ENCODE assay signal across 32 cellular contexts in the genomic region with DNA sequence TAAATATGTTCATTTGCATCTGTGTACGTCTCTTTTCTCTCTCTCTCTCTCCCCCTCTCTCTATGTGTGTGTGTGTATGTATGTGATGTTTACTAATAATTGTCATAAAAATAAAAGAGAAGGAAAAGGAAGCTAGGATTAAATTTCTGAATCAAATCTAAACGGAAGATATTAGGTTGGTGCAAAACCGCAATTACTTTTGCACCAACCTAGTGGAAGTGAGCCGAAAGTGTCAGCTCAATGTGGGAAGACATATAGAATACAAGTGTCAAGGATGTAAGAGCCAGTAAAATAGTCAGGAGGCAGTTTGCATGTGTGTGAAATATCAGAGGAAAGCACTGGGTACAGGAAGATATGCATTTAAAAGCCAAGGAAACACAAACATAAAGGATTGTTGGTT. TPM values are rescaled to one million over a fixed set of nuclear protein-coding genes. Genes with fewer than 3 reads are reported as not detected.
"Had no signal": no experiment of that assay in that cellular context is flagged by ENCODE, and none has a peak within 500 bp of the region (broad histone marks: within the 10 kb centered on the region; RNA-seq: fewer than 3 reads in every experiment).

No MANE protein-coding gene starts in this region.

- H3K27me3 ChIP-seq: stomach, suprapubic skin, testis, thyroid gland, tibial artery, tibial nerve, transverse colon, upper lobe of left lung, upper lobe of right lung, uterus, vagina had no signal

- H3K9me3 ChIP-seq: stomach, suprapubic skin, testis, thoracic aorta, thyroid gland, tibial artery, tibial nerve, transverse colon, upper lobe of left lung, upper lobe of right lung, uterus, vagina had no signal

- H3K27ac ChIP-seq: stomach, suprapubic skin, testis, thoracic aorta, thyroid gland, tibial artery, tibial nerve, transverse colon, upper lobe of left lung, upper lobe of right lung, uterus, vagina had no signal

- ATAC-seq: stimulated activated effector memory CD8-positive, alpha-beta T cell treated with anti-CD3 and anti-CD28 coated beads, Interleukin-12 subunit alpha, Interleukin-12 subunit beta, amount 100 ng/mL, for 72 hours; stimulated activated memory B cell treated with anti-CD40 and anti-IgM and Interleukin-4, amounts not matched to agents 10 μg/mL and 1 μg/mL and 100 μg/mL, for 72 hours; stimulated activated naive B cell treated with anti-CD40 and anti-IgM and Interleukin-4, amounts not matched to agents 10 μg/mL and 1 μg/mL and 100 μg/mL, for 72 hours; stimulated activated naive CD8-positive, alpha-beta T cell treated with anti-CD3 and anti-CD28 coated beads, Interleukin-15, amount 100 ng/mL, for 72 hours; stimulated activated naive CD8-positive, alpha-beta T cell treated with anti-CD3 and anti-CD28 coated beads, Interleukin-15, Interleukin-2, amounts not matched to agents 100 U/mL and 50 U/mL, for 24 hours; upper lobe of right lung had no signal

- FAIRE-seq: urothelium cell line had no signal

- H3K4me3 ChIP-seq: stomach, suprapubic skin, testis, thoracic aorta, thyroid gland, tibial artery, tibial nerve, transverse colon, upper lobe of left lung, upper lobe of right lung, uterus, vagina had no signal

- H3K4me1 ChIP-seq: stomach, suprapubic skin, testis, thyroid gland, tibial artery, tibial nerve, transverse colon, upper lobe of left lung, upper lobe of right lung, uterus, vagina had no signal

- H3K36me3 ChIP-seq: stomach, suprapubic skin, thoracic aorta, thyroid gland, tibial artery, tibial nerve, transverse colon, upper lobe of left lung, upper lobe of right lung, uterus, vagina had no signal

- DNase-seq: stimulated activated CD4-positive, alpha-beta T cell treated with anti-CD3 and anti-CD28 coated beads, Interleukin-2, amount 100 ng/mL, for 48 hours; stimulated activated CD4-positive, alpha-beta T cell treated with anti-CD3 and anti-CD28 coated beads, Interleukin-4, amount 100 ng/mL, for 1 hour; stimulated activated CD4-positive, alpha-beta T cell treated with anti-CD3 and anti-CD28 coated beads, Interleukin-4, amount 100 ng/mL, for 24 hours; stimulated activated CD4-positive, alpha-beta T cell treated with anti-CD3 and anti-CD28 coated beads, Interleukin-4, amount 100 ng/mL, for 4 hours; stimulated activated CD8-positive, alpha-beta memory T cell treated with anti-CD3 and anti-CD28 coated beads, Interleukin-4, amount 100 ng/mL, for 48 hours; stimulated activated naive B cell treated with anti-CD40 and anti-IgM and Interleukin-4, amounts not matched to agents 10 μg/mL and 1 μg/mL and 100 μg/mL, for 72 hours; stimulated activated naive CD4-positive, alpha-beta T cell; stimulated activated naive CD4-positive, alpha-beta T cell treated with Interleukin-2 at 50 U/mL for 16 hours; stimulated activated naive CD8-positive, alpha-beta T cell treated with anti-CD3 and anti-CD28 coated beads, Interleukin-15, amount 100 ng/mL, for 72 hours; stimulated activated naive CD8-positive, alpha-beta T cell treated with anti-CD3 and anti-CD28 coated beads, Interleukin-15, Interleukin-2, amounts not matched to agents 100 U/mL and 50 U/mL, for 24 hours; stomach; substantia nigra; testis; thyroid gland; tibial artery; transverse colon; trophoblast cell; upper lobe of left lung; upper lobe of right lung; uterus had no signal

RNA-seq across cellular contexts. Expression of a gene that starts 18.5 kb away (rescaled TPM):
- total RNA-seq: stomach, subcutaneous adipose tissue, suprapubic skin, temporal lobe, thoracic aorta, thyroid gland, tibial nerve, transverse colon, upper lobe of left lung, upper lobe of right lung, ureter, urinary bladder, uterus, vagina had no signal
- polyA plus RNA-seq: stomach, urinary bladder had no signal

RNA-seq across cellular contexts. Expression of a gene that starts 32.2 kb away (rescaled TPM):
- total RNA-seq: stomach, subcutaneous adipose tissue, suprapubic skin, temporal lobe, testis, thoracic aorta, thyroid gland, tibial nerve, transverse colon, upper lobe of left lung, upper lobe of right lung, ureter, urinary bladder, uterus, vagina had no signal
- polyA plus RNA-seq: stomach, thymus, urinary bladder had no signal

RNA-seq across cellular contexts. Expression of a gene that starts 46.6 kb away (rescaled TPM):
- total RNA-seq: stomach, subcutaneous adipose tissue, suprapubic skin, temporal lobe, testis, thoracic aorta, thyroid gland, tibial nerve, transverse colon, upper lobe of left lung, upper lobe of right lung, ureter, urinary bladder, uterus, vagina had no signal
- polyA plus RNA-seq: stomach, urinary bladder had no signal

RNA-seq across cellular contexts. Expression of a gene that starts 56.2 kb away (rescaled TPM):
- total RNA-seq: stomach, subcutaneous adipose tissue, suprapubic skin, temporal lobe, thoracic aorta, thyroid gland, tibial nerve, transverse colon, upper lobe of left lung, upper lobe of right lung, ureter, urinary bladder, uterus, vagina had no signal
- polyA plus RNA-seq: stomach, thymus, urinary bladder had no signal
